15 cellular contexts compared by ENCODE assay signal in genomic region chr11:455566-456147, GRCh38. TPM values are rescaled to one million over a fixed set of nuclear protein-coding genes. Genes with fewer than 3 reads are reported as not detected.
A peak's percentile ranks its signal among the peaks of the same experiment; 100 is the strongest.
DNase-seq lines count a peak whose midpoint lies in the region; ATAC-seq and TF ChIP-seq lines count a peak whose summit lies in the region.
"Had no signal": no experiment of that assay in that cellular context is flagged by ENCODE, and none has a peak within 500 bp of the region (broad histone marks: within the 10 kb centered on the region; RNA-seq: fewer than 3 reads in every experiment).

No MANE protein-coding gene starts in this region.

- H3K9me3 ChIP-seq in Loucy (ENCODE audit: insufficient read depth, low read depth, low read length) (no peaks in the 10 kb centered on the region), parathyroid adenoma (ENCODE audit: control insufficient read depth, low read length) (no peaks in the 10 kb centered on the region)
- H3K9me3 ChIP-seq: BE2C had no signal

- peak overlapping the region; percentile 95 for H3K27ac ChIP-seq in parathyroid adenoma

- ATAC-seq in Right ventricle myocardium superior (ENCODE audit: poor library complexity) (peak; percentile 45), sciatic nerve (no peak)

- H3K79me2 ChIP-seq in Loucy (ENCODE audit: insufficient read depth, low read length) (peaks cover 46% of the 10 kb centered on the region; the same call in 1 of the 2 replicates), parathyroid adenoma (peaks cover 7% of the 10 kb centered on the region)

- H3K9ac ChIP-seq in Loucy (ENCODE audit: low read depth, low read length, poor library complexity, severe bottlenecking) (peak overlapping the region; percentile 30), parathyroid adenoma (no peak overlapping the region)

- DNase-seq in Right ventricle myocardium superior (peak; percentile 62), foreskin melanocyte (no peak), sciatic nerve (ENCODE audit: low spot score) (no peak), AML-193 (lab: John Stamatoyannopoulos, UW) (no peak)
- DNase-seq: anterior cingulate cortex, BE2C, DMS153, KBM-7, NCI-H1105, NCI-H2171 treated with DMSO at 0.1 percent for 48 hours, SW 1271 had no signal

- H3F3A ChIP-seq in Loucy (ENCODE audit: low read depth): no peaks in the 10 kb centered on the region

- H3K4me3 ChIP-seq in Loucy (ENCODE audit: low read length, poor library complexity, severe bottlenecking) (no peak overlapping the region), parathyroid adenoma (ENCODE audit: low read depth, low read length) (peak overlapping the region; percentile 14)

- no peaks in the 10 kb centered on the region for H3K27me3 ChIP-seq in Loucy (ENCODE audit: insufficient read depth, low read length, poor library complexity, severe bottlenecking)
- H3K27me3 ChIP-seq in parathyroid adenoma (ENCODE audit: control insufficient read depth, insufficient read depth, low read length): no peaks in the 10 kb centered on the region
- H3K27me3 ChIP-seq: BE2C had no signal

- H3K9me2 ChIP-seq in Loucy (replicated peaks; ENCODE audit: low read depth, low read length): no peaks in the 10 kb centered on the region

- H3K4me1 ChIP-seq in Loucy (ENCODE audit: insufficient read depth, low read length, poor library complexity, severe bottlenecking): peaks cover 31% of the 10 kb centered on the region
- peaks cover 17% of the 10 kb centered on the region for H3K4me1 ChIP-seq in parathyroid adenoma
- H3K4me1 ChIP-seq: BE2C had no signal

- H3K4me2 ChIP-seq in Loucy (ENCODE audit: low read depth, low read length, poor library complexity, severe bottlenecking) (no peak overlapping the region), parathyroid adenoma (ENCODE audit: low read length) (no peak overlapping the region)

- intact Hi-C loops in Right ventricle myocardium superior (cut with DNase I) (no loop called here), sciatic nerve (cut with DNase I) (no loop called here)

- H2AFZ ChIP-seq in Loucy (ENCODE audit: low read length) (no peak overlapping the region), parathyroid adenoma (no peak overlapping the region)

- peaks cover 15% of the 10 kb centered on the region for H4K20me1 ChIP-seq in Loucy (ENCODE audit: insufficient read depth, low read length, poor library complexity, severe bottlenecking)

- TF ChIP-seq CTCF in Loucy (conservative IDR thresholded peaks at IDR 0.05; ENCODE audit: low read length) (no peak), parathyroid adenoma (IDR thresholded peaks at IDR 0.05) (no peak)

- peaks cover under 1% of the 10 kb centered on the region; the same call in 1 of the 2 replicates for H3K36me3 ChIP-seq in Loucy (ENCODE audit: insufficient read depth, low read length)
- H3K36me3 ChIP-seq in parathyroid adenoma (ENCODE audit: control insufficient read depth, insufficient read depth, low read length): no peaks in the 10 kb centered on the region

RNA-seq across cellular contexts. Expression of gene PTDSS2, which starts 5.6 kb away (rescaled TPM):
- total RNA-seq in Right ventricle myocardium superior (25.5 TPM), sciatic nerve (33.1 TPM)

RNA-seq across cellular contexts. Expression of gene ANO9, which starts 13.8 kb away (rescaled TPM):
- total RNA-seq in Right ventricle myocardium superior: 0.08 TPM
- total RNA-seq in sciatic nerve: 0.98 TPM
- total RNA-seq: fibroblast of villous mesenchyme, temporal lobe had no signal

RNA-seq across cellular contexts. Expression of gene SIGIRR, which starts 40.9 kb away (rescaled TPM):
- 38.6 TPM for total RNA-seq in Right ventricle myocardium superior
- 51.6 TPM for total RNA-seq in sciatic nerve

RNA-seq across cellular contexts. Expression of gene RNH1, which starts 51.4 kb away (rescaled TPM):
- total RNA-seq in Right ventricle myocardium superior (171 TPM), sciatic nerve (134 TPM)
